11 cellular contexts compared by ENCODE assay signal in genomic region chr2:58569460-58570185, GRCh38.
A peak's percentile ranks its signal among the peaks of the same experiment; 100 is the strongest.
DNase-seq lines count a peak whose midpoint lies in the region; ATAC-seq, FAIRE-seq and TF ChIP-seq lines count a peak whose summit lies in the region.
"Had no signal": no experiment of that assay in that cellular context is flagged by ENCODE, and none has a peak within 500 bp of the region (broad histone marks: within the 10 kb centered on the region; RNA-seq: fewer than 3 reads in every experiment).

No MANE protein-coding gene starts in this region.

- CTCF ChIA-PET in GM10248 (lab: Yijun Ruan, JAX): no interaction called here

- H3K27me3 ChIP-seq in keratinocyte (ENCODE audit: control insufficient read depth, extremely low read depth, insufficient read depth, low read length): no peaks in the 10 kb centered on the region

- POLR2A ChIA-PET in GM10248 (lab: Yijun Ruan, JAX): no interaction called here

- dilution Hi-C loops in keratinocyte (cut with MboI; ENCODE audit: extremely low pct_ligation_motif_present, low sequenced_read_pairs): no loop called here

- H3K4me3 ChIP-seq in keratinocyte (ENCODE audit: control insufficient read depth in 2 of 3, extremely low read depth in 1 of 3, insufficient read depth in 2 of 3, low read depth in 1 of 3, low read length in 3 of 3): no peak overlapping the region
- H3K4me3 ChIP-seq: thoracic aorta had no signal

- no peak for TF ChIP-seq CTCF in GM10248 (IDR thresholded peaks at IDR 0.05; ENCODE audit: control extremely low read depth, extremely low read depth, low read depth, missing control alignments)
- TF ChIP-seq CTCF in keratinocyte (optimal IDR thresholded peaks at IDR 0.05 in 1 of 3, IDR thresholded peaks at IDR 0.05 in 1 of 3, conservative IDR thresholded peaks at IDR 0.05 in 1 of 3; ENCODE audit: extremely low read depth in 1 of 3, insufficient read depth in 2 of 3, low read length in 3 of 3): no peak

- no peaks in the 10 kb centered on the region for H3K9me3 Mint-ChIP-seq in T-helper 2 cell treated with Interferon-gamma antibody and Interleukin-4, amounts not matched to agents 5 μg/mL and 100 μg/mL, for 36 hours
- H3K9me3 Mint-ChIP-seq: IgD-negative memory B cell had no signal

- peak; percentile 67 for ATAC-seq in HG02885 (IDR thresholded peaks at IDR 0.05; ENCODE audit: poor library complexity, unreplicated experiment)
- ATAC-seq: Right ventricle myocardium inferior had no signal

- H3K4me2 ChIP-seq in keratinocyte (ENCODE audit: control insufficient read depth, extremely low read depth, insufficient read depth, low read depth, low read length): no peak overlapping the region

- peaks cover 2% of the 10 kb centered on the region for H3K27me3 Mint-ChIP-seq in T-helper 2 cell treated with Interferon-gamma antibody and Interleukin-4, amounts not matched to agents 5 μg/mL and 100 μg/mL, for 36 hours (ENCODE audit: low read depth)
- H3K27me3 Mint-ChIP-seq: IgD-negative memory B cell had no signal

- H3K27ac ChIP-seq in keratinocyte (ENCODE audit: control insufficient read depth, insufficient read depth, low read length) (no peak overlapping the region), substantia nigra (ENCODE audit: low read depth, low read length, poor library complexity, severe bottlenecking) (no peak overlapping the region)
- H3K27ac ChIP-seq: thoracic aorta had no signal

- no peak overlapping the region for H3K4me3 Mint-ChIP-seq in T-helper 2 cell treated with Interferon-gamma antibody and Interleukin-4, amounts not matched to agents 5 μg/mL and 100 μg/mL, for 36 hours

- in situ Hi-C loops in KBM-7 (cut with MboI; ENCODE audit: low pct_unique_long_range_greater_than_20kb, low sequenced_read_pairs): no loop called here

- H3K9me1 ChIP-seq in keratinocyte (ENCODE audit: control insufficient read depth, extremely low read depth, insufficient read depth, low read length): no peaks in the 10 kb centered on the region

- no peaks in the 10 kb centered on the region for H3K36me3 ChIP-seq in keratinocyte (ENCODE audit: control insufficient read depth in 2 of 2, extremely low read depth in 1 of 2, insufficient read depth in 2 of 2, low read length in 2 of 2)
- H3K36me3 ChIP-seq: thoracic aorta had no signal

- H3K4me1 ChIP-seq in keratinocyte (ENCODE audit: control insufficient read depth, extremely low read depth, insufficient read depth, low read length): peaks cover 5% of the 10 kb centered on the region

- H3K36me3 Mint-ChIP-seq in T-helper 2 cell treated with Interferon-gamma antibody and Interleukin-4, amounts not matched to agents 5 μg/mL and 100 μg/mL, for 36 hours (ENCODE audit: low read depth): no peaks in the 10 kb centered on the region

- no peaks in the 10 kb centered on the region for H4K20me1 ChIP-seq in keratinocyte (ENCODE audit: control insufficient read depth, extremely low read depth, insufficient read depth, low read length)

- H3K9me3 ChIP-seq in keratinocyte (ENCODE audit: control insufficient read depth, low read depth, low read length): no peaks in the 10 kb centered on the region
- H3K9me3 ChIP-seq: thoracic aorta had no signal

- H3K27ac Mint-ChIP-seq in T-helper 2 cell treated with Interferon-gamma antibody and Interleukin-4, amounts not matched to agents 5 μg/mL and 100 μg/mL, for 36 hours: no peak overlapping the region
- H3K27ac Mint-ChIP-seq: IgD-negative memory B cell had no signal

- DNase-seq in GM10248 (ENCODE audit: extremely low spot score) (peak; percentile 13), keratinocyte (ENCODE audit: low read depth, low spot score) (no peak), NCI-H146 (lab: John Stamatoyannopoulos, UW) (no peak), substantia nigra (lab: John Stamatoyannopoulos, UW) (no peak), NCI-H187 (lab: John Stamatoyannopoulos, UW) (no peak), KBM-7 (no peak)
- DNase-seq in T-helper 2 cell treated with Interferon-gamma antibody and Interleukin-4, amounts not matched to agents 5 μg/mL and 100 μg/mL, for 36 hours (ENCODE audit: low spot score): peak; percentile 5

- no peak for FAIRE-seq in keratinocyte (lab: Jason Lieb, UNC)

- H3K9ac ChIP-seq in keratinocyte (ENCODE audit: control insufficient read depth, extremely low read depth, insufficient read depth, low read length): no peak overlapping the region

- no peaks in the 10 kb centered on the region for H3K79me2 ChIP-seq in keratinocyte (ENCODE audit: control insufficient read depth, insufficient read depth, low read length)

- H2AFZ ChIP-seq in keratinocyte (ENCODE audit: control insufficient read depth, low read length): peak overlapping the region; percentile 26

- H3K4me1 Mint-ChIP-seq in T-helper 2 cell treated with Interferon-gamma antibody and Interleukin-4, amounts not matched to agents 5 μg/mL and 100 μg/mL, for 36 hours (ENCODE audit: low read depth): peaks cover 17% of the 10 kb centered on the region

Comparison
In these comparisons a context has a peak if more than half of its experiments do, and no peak if none do; other contexts are left out.
1. DNase-seq: peak in GM10248 (single experiment) and T-helper 2 cell treated with Interferon-gamma antibody and Interleukin-4, amounts not matched to agents 5 μg/mL and 100 μg/mL, for 36 hours (single experiment); none in keratinocyte (single experiment), NCI-H146 (single experiment), substantia nigra (0 of 49), NCI-H187 (0 of 2) and KBM-7 (single experiment).